In genomic region chr17:29586676-29587469, GRCh38 we compare ENCODE assay signal across 7 cellular contexts. TPM values are rescaled to one million over a fixed set of nuclear protein-coding genes. Genes with fewer than 3 reads are reported as not detected.
DNase-seq lines count a peak whose midpoint lies in the region; ATAC-seq and TF ChIP-seq lines count a peak whose summit lies in the region.

No MANE protein-coding gene starts in this region.

- H3K4me1 Mint-ChIP-seq in endothelial cell (ENCODE audit: unreplicated experiment): peaks cover 51% of the 10 kb centered on the region

- no peaks in the 10 kb centered on the region for H3K9me2 ChIP-seq in GM23248 (ENCODE audit: insufficient read depth)
- no peaks in the 10 kb centered on the region for H3K9me2 ChIP-seq in SU-DHL-6 (replicated peaks; ENCODE audit: insufficient read depth, low read length)

- DNase-seq in GM23248 (no peak), endothelial cell (ENCODE audit: low spot score) (no peak), SW480 (ENCODE audit: low spot score) (no peak)
- no peak for DNase-seq in activated CD4-positive, CD25-positive, alpha-beta regulatory T cell (lab: John Stamatoyannopoulos, UW)

- H3K36me3 Mint-ChIP-seq in endothelial cell (ENCODE audit: low read depth, unreplicated experiment): peaks cover 14% of the 10 kb centered on the region

- H3K4me3 ChIP-seq in GM23248 (no peak overlapping the region), SU-DHL-6 (ENCODE audit: insufficient read depth, low read length, poor library complexity, severe bottlenecking) (no peak overlapping the region), skeletal muscle tissue (ENCODE audit: low read length in 3 of 3) (peak overlapping the region; percentile 37 to 88 (median 51))

- H3K79me2 ChIP-seq in GM23248 (ENCODE audit: insufficient read depth): peaks cover 69% of the 10 kb centered on the region
- H3K79me2 ChIP-seq in SU-DHL-6 (ENCODE audit: insufficient read depth, low read length): peaks cover 57% of the 10 kb centered on the region

- H3K36me3 ChIP-seq in GM23248 (ENCODE audit: low read depth) (no peaks in the 10 kb centered on the region; the same call in 1 of the 2 replicates), SU-DHL-6 (ENCODE audit: low read length) (no peaks in the 10 kb centered on the region), skeletal muscle tissue (ENCODE audit: control insufficient read depth in 3 of 3, insufficient read depth in 3 of 3, low read length in 3 of 3) (peaks cover 3 to 12% (median 5%) of the 10 kb centered on the region in 3 donors)

- H3K27ac Mint-ChIP-seq in endothelial cell (ENCODE audit: unreplicated experiment): peak overlapping the region; percentile 42

- H3K9me3 ChIP-seq in GM23248 (ENCODE audit: low read depth): no peaks in the 10 kb centered on the region
- H3K9me3 ChIP-seq in SU-DHL-6 (ENCODE audit: insufficient read depth, low read length): no peaks in the 10 kb centered on the region
- no peaks in the 10 kb centered on the region for H3K9me3 ChIP-seq in skeletal muscle tissue (ENCODE audit: control insufficient read depth in 3 of 3, low read length in 3 of 3)

- TF ChIP-seq CTCF in SU-DHL-6 (IDR thresholded peaks at IDR 0.05; ENCODE audit: insufficient read depth, low read length, poor library complexity, severe bottlenecking): no peak
- no peak for TF ChIP-seq CTCF in endothelial cell (IDR thresholded peaks at IDR 0.05; ENCODE audit: unreplicated experiment)

- peaks cover 6% of the 10 kb centered on the region; the same call in 1 of the 2 replicates for H3F3A ChIP-seq in GM23248 (ENCODE audit: insufficient read depth)
- H3F3A ChIP-seq in SU-DHL-6 (ENCODE audit: insufficient read depth): peaks cover 18% of the 10 kb centered on the region

- H3K9ac ChIP-seq in GM23248: peak overlapping the region; percentile 81; the same call in 1 of the 2 replicates
- H3K9ac ChIP-seq in SU-DHL-6 (ENCODE audit: low read length): peak overlapping the region; percentile 88; the same call in 1 of the 2 replicates
- peak overlapping the region; percentile 35 to 88 (median 79) for H3K9ac ChIP-seq in skeletal muscle tissue (ENCODE audit: low read depth in 1 of 3, low read length in 3 of 3)

- H3K9me3 Mint-ChIP-seq in endothelial cell (ENCODE audit: unreplicated experiment): no peaks in the 10 kb centered on the region

- peaks cover 16% of the 10 kb centered on the region for H3K27me3 Mint-ChIP-seq in endothelial cell (ENCODE audit: unreplicated experiment)

- no peak overlapping the region for H2AFZ ChIP-seq in GM23248
- no peak overlapping the region for H2AFZ ChIP-seq in SU-DHL-6 (ENCODE audit: low read depth, low read length, severe bottlenecking)

- in situ Hi-C loops in GM23248 (cut with MboI): no loop called here

- peak overlapping the region; percentile 37 for H3K4me3 Mint-ChIP-seq in endothelial cell (ENCODE audit: unreplicated experiment)

- H3K27me3 ChIP-seq in GM23248 (replicated peaks; ENCODE audit: insufficient read depth): no peaks in the 10 kb centered on the region
- H3K27me3 ChIP-seq in SU-DHL-6 (ENCODE audit: low read length): no peaks in the 10 kb centered on the region
- H3K27me3 ChIP-seq in skeletal muscle tissue (ENCODE audit: control insufficient read depth in 3 of 3, insufficient read depth in 3 of 3, low read length in 3 of 3): no peaks in the 10 kb centered on the region

- no peak for ATAC-seq in GM18867 (IDR thresholded peaks at IDR 0.05; ENCODE audit: unreplicated experiment)

- WGBS in GM23248 (ENCODE audit: low coverage in 1 of 2, low lambda C conversion rate in 2 of 2, missing lambda C conversion rate in 2 of 2), 2 experiments: 85 to 93% methylated on average over 9 of the region's 9 CpGs

- no peak overlapping the region for H3K4me2 ChIP-seq in GM23248 (ENCODE audit: unreplicated experiment)
- H3K4me2 ChIP-seq in SU-DHL-6 (ENCODE audit: low read depth, low read length, poor library complexity, severe bottlenecking): peak overlapping the region; percentile 89

- H3K27ac ChIP-seq in GM23248 (no peak overlapping the region), SU-DHL-6 (ENCODE audit: low read depth, low read length) (peak overlapping the region; percentile 27; the same call in 1 of the 2 replicates), skeletal muscle tissue (ENCODE audit: low read depth, low read length) (no peak overlapping the region)

- H3K4me1 ChIP-seq in GM23248 (ENCODE audit: insufficient read depth) (peaks cover 22% of the 10 kb centered on the region), skeletal muscle tissue (ENCODE audit: control insufficient read depth in 3 of 3, insufficient read depth in 3 of 3, low read length in 3 of 3) (peaks cover 78 to 86% (median 83%) of the 10 kb centered on the region in 3 donors)

- H4K20me1 ChIP-seq in GM23248 (ENCODE audit: insufficient read depth): peaks cover 3% of the 10 kb centered on the region; the same call in 1 of the 2 replicates
- no peaks in the 10 kb centered on the region for H4K20me1 ChIP-seq in SU-DHL-6 (ENCODE audit: low read depth, low read length)

RNA-seq across cellular contexts. Expression of gene GIT1, which starts 2.6 kb away (rescaled TPM):
- total RNA-seq in GM23248 (2014; rRNA removed; shearing (Covaris generic)): 17.1 and 19.5 TPM in 2 replicates
- polyA plus RNA-seq in GM23248 (2016; fragmentation: Nextera tagmentation; extraction: Ambion mirVana): 4.4 and 6.0 TPM in 2 replicates
- 116 TPM for total RNA-seq in endothelial cell (ENCODE audit: unreplicated experiment)
- 11.0 TPM for total RNA-seq in skeletal muscle tissue

RNA-seq across cellular contexts. Expression of gene ANKRD13B, which starts 6.1 kb away (rescaled TPM):
- 9.4 and 26.8 TPM in 2 replicates for total RNA-seq in GM23248 (2014; rRNA removed; shearing (Covaris generic))
- 1.3 and 1.7 TPM in 2 replicates for polyA plus RNA-seq in GM23248 (2016; fragmentation: Nextera tagmentation; extraction: Ambion mirVana)
- total RNA-seq in endothelial cell (ENCODE audit: unreplicated experiment) (7.6 TPM), skeletal muscle tissue (9.4 TPM)

RNA-seq across cellular contexts. Expression of gene TP53I13, which starts 18.4 kb away (rescaled TPM):
- total RNA-seq in GM23248 (2014; rRNA removed; shearing (Covaris generic)): 63.7 and 67.2 TPM in 2 replicates
- polyA plus RNA-seq in GM23248 (2016; fragmentation: Nextera tagmentation; extraction: Ambion mirVana): 37.3 and 40.6 TPM in 2 replicates
- total RNA-seq in endothelial cell (ENCODE audit: unreplicated experiment) (15.7 TPM), skeletal muscle tissue (26.1 TPM)

RNA-seq across cellular contexts. Expression of gene ABHD15, which starts 20.0 kb away (rescaled TPM):
- 8.9 and 10.1 TPM in 2 replicates for total RNA-seq in GM23248 (2014; rRNA removed; shearing (Covaris generic))
- polyA plus RNA-seq in GM23248 (2016; fragmentation: Nextera tagmentation; extraction: Ambion mirVana): 2.4 and 2.9 TPM in 2 replicates
- 1.7 TPM for total RNA-seq in endothelial cell (ENCODE audit: unreplicated experiment)
- total RNA-seq in skeletal muscle tissue: 5.2 TPM

RNA-seq across cellular contexts. Expression of gene CORO6, which starts 35.8 kb away (rescaled TPM):
- 4.2 and 6.5 TPM in 2 replicates for total RNA-seq in GM23248 (2014; rRNA removed; shearing (Covaris generic))
- polyA plus RNA-seq in GM23248 (2016; fragmentation: Nextera tagmentation; extraction: Ambion mirVana): 3.7 and 4.0 TPM in 2 replicates
- total RNA-seq in endothelial cell (ENCODE audit: unreplicated experiment) (13.0 TPM), skeletal muscle tissue (43.3 TPM)

Comparison
In these comparisons a context has a peak if more than half of its experiments do, and no peak if none do; other contexts are left out.
1. H3K4me3 ChIP-seq: peak in skeletal muscle tissue (3 of 3); none in GM23248 (single experiment) and SU-DHL-6 (single experiment).
2. Peak in every context shown above with its lines, with median percentiles within 50 percentile points of each other: H3K9ac ChIP-seq.